Comparison of ENCODE assay signal across 8 cellular contexts in the genomic region with DNA sequence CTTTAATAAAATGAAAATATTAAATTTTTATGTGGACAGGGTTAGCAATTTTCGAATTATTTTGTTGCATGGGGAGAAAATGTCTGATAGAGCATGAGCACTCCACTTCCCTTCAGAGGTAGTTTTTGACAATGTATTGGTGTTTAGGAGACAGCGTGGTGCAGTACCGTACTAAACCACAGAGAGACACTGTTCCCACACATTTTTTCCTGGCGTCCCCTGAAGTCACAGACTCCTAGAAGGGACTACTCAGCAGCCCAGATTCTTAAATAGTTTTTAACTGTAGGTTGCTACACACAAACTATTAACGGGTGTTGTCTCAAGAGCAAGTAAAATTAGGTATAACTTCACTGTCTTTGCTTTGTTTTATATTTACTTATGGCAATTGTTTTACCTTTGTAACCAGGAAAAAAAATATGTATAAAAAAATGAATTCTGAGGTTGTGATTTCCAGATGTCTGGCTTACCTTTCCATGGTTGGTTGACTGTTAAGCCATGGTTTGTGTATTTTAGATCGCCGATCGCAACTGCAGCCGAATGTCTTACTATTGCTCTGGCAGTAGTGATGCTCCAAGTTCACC.
DNase-seq lines count a peak whose midpoint lies in the region; ATAC-seq and TF ChIP-seq lines count a peak whose summit lies in the region.

No MANE protein-coding gene starts in this region.

- DNase-seq in DND-41, result peak; percentile 26
- peak; percentile 49 for DNase-seq in HuH-7 (ENCODE audit: low spot score)
- DNase-seq in T47D (ENCODE audit: low read depth in 1 of 2, low spot score in 1 of 2), result peak; percentile 16 to 79
- DNase-seq in inferior parietal cortex (ENCODE audit: extremely low spot score), result peak; percentile 82
- no peak for DNase-seq in stimulated activated naive CD8-positive, alpha-beta T cell treated with anti-CD3 and anti-CD28 coated beads, Interleukin-15, amount 100 ng/mL, for 72 hours

- H3K4me2 ChIP-seq in DND-41 (ENCODE audit: insufficient read depth, low read length) (no peak overlapping the region), OCI-LY1 (ENCODE audit: low read length) (no peak overlapping the region)

- H3K27me3 Mint-ChIP-seq in stimulated activated naive CD8-positive, alpha-beta T cell treated with anti-CD3 and anti-CD28 coated beads, Interleukin-15, amount 100 ng/mL, for 72 hours, result no peaks in the 10 kb centered on the region

- H3K9ac ChIP-seq in DND-41 (ENCODE audit: low read depth, low read length) (no peak overlapping the region), OCI-LY1 (ENCODE audit: low read length) (no peak overlapping the region)

- H3K4me3 ChIP-seq in DND-41 (ENCODE audit: low read depth in 1 of 2, low read length in 2 of 2) (no peak overlapping the region), OCI-LY1 (ENCODE audit: low read depth, low read length, poor library complexity, severe bottlenecking) (no peak overlapping the region)

- no peaks in the 10 kb centered on the region for H3F3A ChIP-seq in OCI-LY1 (ENCODE audit: insufficient read depth, low read length)

- TF ChIP-seq CTCF in DND-41 (IDR thresholded peaks at IDR 0.05; ENCODE audit: borderline replicate concordance, extremely low read depth, low read length, poor library complexity, severe bottlenecking), result peak; percentile 64
- TF ChIP-seq CTCF in OCI-LY1 (IDR thresholded peaks at IDR 0.05; ENCODE audit: low read length), result peak; percentile 76

- H2AFZ ChIP-seq in DND-41 (ENCODE audit: low read depth, low read length) (no peak overlapping the region), OCI-LY1 (ENCODE audit: low read length) (no peak overlapping the region)

- no peak overlapping the region for H3K27ac Mint-ChIP-seq in stimulated activated naive CD8-positive, alpha-beta T cell treated with anti-CD3 and anti-CD28 coated beads, Interleukin-15, amount 100 ng/mL, for 72 hours

- no peak overlapping the region for H3K27ac ChIP-seq in DND-41 (ENCODE audit: low read length)
- no peak overlapping the region for H3K27ac ChIP-seq in OCI-LY1 (ENCODE audit: low read depth, low read length, poor library complexity, severe bottlenecking)

- H3K4me1 ChIP-seq in DND-41 (ENCODE audit: insufficient read depth, low read length) (no peaks in the 10 kb centered on the region), OCI-LY1 (ENCODE audit: insufficient read depth, low read length, severe bottlenecking) (no peaks in the 10 kb centered on the region)

- ATAC-seq in DND-41 (ENCODE audit: insufficient read depth, low read depth) (peak; percentile 69; the same call in 1 of the 3 replicates), GM21423 (IDR thresholded peaks at IDR 0.05; ENCODE audit: unreplicated experiment) (no peak), GM19463 (IDR thresholded peaks at IDR 0.05; ENCODE audit: unreplicated experiment) (no peak)
- peak; percentile 49 for ATAC-seq in stimulated activated naive CD8-positive, alpha-beta T cell treated with anti-CD3 and anti-CD28 coated beads, Interleukin-15, amount 100 ng/mL, for 72 hours

- H3K4me3 Mint-ChIP-seq in stimulated activated naive CD8-positive, alpha-beta T cell treated with anti-CD3 and anti-CD28 coated beads, Interleukin-15, amount 100 ng/mL, for 72 hours, result no peak overlapping the region

- no peaks in the 10 kb centered on the region for H3K9me2 ChIP-seq in OCI-LY1 (ENCODE audit: low read depth, low read length)

- in situ Hi-C loops in T47D (cut with HindIII; ENCODE audit: low pct_unique_long_range_greater_than_20kb, low sequenced_read_pairs), result no loop called here

- H3K36me3 ChIP-seq in DND-41 (ENCODE audit: insufficient read depth, low read length) (peaks cover 63% of the 10 kb centered on the region), OCI-LY1 (ENCODE audit: insufficient read depth, low read length) (no peaks in the 10 kb centered on the region)

- H3K27me3 ChIP-seq in DND-41 (ENCODE audit: insufficient read depth, low read length, poor library complexity) (no peaks in the 10 kb centered on the region), OCI-LY1 (ENCODE audit: insufficient read depth, low read length) (no peaks in the 10 kb centered on the region)

- H3K9me3 Mint-ChIP-seq in stimulated activated naive CD8-positive, alpha-beta T cell treated with anti-CD3 and anti-CD28 coated beads, Interleukin-15, amount 100 ng/mL, for 72 hours, result no peaks in the 10 kb centered on the region

- H3K9me3 ChIP-seq in DND-41 (ENCODE audit: insufficient read depth, low read length, severe bottlenecking), result no peaks in the 10 kb centered on the region
- H3K9me3 ChIP-seq in OCI-LY1 (ENCODE audit: low read length), result no peaks in the 10 kb centered on the region

- H3K79me2 ChIP-seq in DND-41 (ENCODE audit: insufficient read depth, low read length) (no peaks in the 10 kb centered on the region), OCI-LY1 (ENCODE audit: insufficient read depth, low read length) (no peaks in the 10 kb centered on the region)

- H4K20me1 ChIP-seq in DND-41 (ENCODE audit: insufficient read depth, low read length), result no peaks in the 10 kb centered on the region
- H4K20me1 ChIP-seq in OCI-LY1 (ENCODE audit: insufficient read depth, low read length), result no peaks in the 10 kb centered on the region

- no peaks in the 10 kb centered on the region for H3K4me1 Mint-ChIP-seq in stimulated activated naive CD8-positive, alpha-beta T cell treated with anti-CD3 and anti-CD28 coated beads, Interleukin-15, amount 100 ng/mL, for 72 hours

Comparison
In these comparisons a context has a peak if more than half of its experiments do, and no peak if none do; other contexts are left out.
1. ATAC-seq: peak in DND-41 (single experiment) and stimulated activated naive CD8-positive, alpha-beta T cell treated with anti-CD3 and anti-CD28 coated beads, Interleukin-15, amount 100 ng/mL, for 72 hours (single experiment); none in GM21423 (single experiment) and GM19463 (single experiment).
2. DNase-seq: peak in DND-41 (single experiment), HuH-7 (single experiment), T47D (2 of 2) and inferior parietal cortex (single experiment); none in stimulated activated naive CD8-positive, alpha-beta T cell treated with anti-CD3 and anti-CD28 coated beads, Interleukin-15, amount 100 ng/mL, for 72 hours (0 of 2).